ENCODE assay signal across 1 cellular context in genomic region chr4:152660526-152660925, GRCh38.
TF ChIP-seq lines count a peak whose summit lies in the region.

No MANE protein-coding gene starts in this region.

TF ChIP-seq in GM12878, 131 proteins besides CTCF, POLR2A, EP300 and RAD21:
- 0 out of 2 replicates have a peak, but pooled peaks have one; percentile 13 for TF ChIP-seq EED (IDR thresholded peaks at IDR 0.05; ENCODE audit: low read depth)
- TF ChIP-seq MEF2A (IDR thresholded peaks at IDR 0.05; ENCODE audit: insufficient read depth, low read depth, low read length), result no peak
- TF ChIP-seq SIN3A (IDR thresholded peaks at IDR 0.05; ENCODE audit: low read depth, low read length), result no peak
